In the genomic region with DNA sequence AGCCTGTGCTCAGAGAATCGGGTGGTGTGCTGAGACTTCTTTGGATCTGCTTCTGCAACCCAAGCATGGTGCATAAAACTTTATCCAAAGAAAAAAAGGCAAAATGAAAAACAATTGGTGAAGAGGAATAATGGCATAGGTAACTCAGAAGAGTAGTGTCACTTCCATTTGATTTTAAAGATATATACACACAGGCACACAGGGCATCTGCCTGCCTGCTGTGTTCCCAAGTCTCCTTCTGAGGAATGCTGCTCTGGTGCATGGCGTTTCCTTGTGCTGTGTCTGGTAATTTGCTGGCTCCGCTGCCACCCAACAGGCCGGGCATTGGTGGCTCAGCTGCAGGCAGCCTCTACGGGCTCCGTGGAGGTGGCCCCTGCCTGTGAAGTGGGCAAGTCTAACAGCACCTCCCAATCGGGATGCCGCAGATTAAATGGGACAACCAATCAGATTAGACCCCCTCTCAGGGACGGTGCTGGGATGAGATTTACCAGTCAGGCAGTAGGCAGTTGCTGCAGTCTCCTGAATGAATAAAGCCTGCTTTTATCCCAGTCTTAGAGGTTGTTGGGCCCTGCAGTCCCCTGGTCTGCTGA, we compare ENCODE assay signal across 9 cellular contexts.
A peak's percentile ranks its signal among the peaks of the same experiment; 100 is the strongest.
DNase-seq lines count a peak whose midpoint lies in the region; ATAC-seq and TF ChIP-seq lines count a peak whose summit lies in the region.
"Had no signal": no experiment of that assay in that cellular context is flagged by ENCODE, and none has a peak within 500 bp of the region (broad histone marks: within the 10 kb centered on the region; RNA-seq: fewer than 3 reads in every experiment).

No MANE protein-coding gene starts in this region.

- no peaks in the 10 kb centered on the region for H4K20me1 ChIP-seq in H9 (ENCODE audit: control insufficient read depth, insufficient read depth, insufficient read length)

- no peak overlapping the region for H2BK20ac ChIP-seq in H9 (ENCODE audit: low read depth, low read length, poor library complexity, severe bottlenecking)

- H4K8ac ChIP-seq in H9 (replicated peaks; ENCODE audit: insufficient read length, low read depth, low read length): no peak overlapping the region

- no peak overlapping the region for H4K5ac ChIP-seq in H9 (ENCODE audit: insufficient read length, low read depth, low read length)

- H2BK120ac ChIP-seq in H9 (ENCODE audit: low read depth, low read length, poor library complexity, severe bottlenecking): no peak overlapping the region

- H3K27ac Mint-ChIP-seq in H9 (no peak overlapping the region), nephron (peak overlapping the region; percentile 12 to 47 (median 21))
- no peak overlapping the region for H3K27ac Mint-ChIP-seq in activated CD4-positive, alpha-beta memory T cell treated with anti-CD3 and anti-CD28 coated beads for 36 hours
- no peak overlapping the region for H3K27ac Mint-ChIP-seq in CD4-positive, alpha-beta memory T cell
- H3K27ac Mint-ChIP-seq: naive thymus-derived CD4-positive, alpha-beta T cell had no signal

- H3K27me3 Mint-ChIP-seq in H9 (ENCODE audit: low read depth) (no peaks in the 10 kb centered on the region; the same call in 1 of the 2 replicates), nephron (ENCODE audit: low read depth) (peaks cover 13% of the 10 kb centered on the region)
- peaks cover 3% of the 10 kb centered on the region for H3K27me3 Mint-ChIP-seq in activated CD4-positive, alpha-beta memory T cell treated with anti-CD3 and anti-CD28 coated beads for 36 hours
- peaks cover 0 to 2% of the 10 kb centered on the region in 2 donors for H3K27me3 Mint-ChIP-seq in CD4-positive, alpha-beta memory T cell

- no peak overlapping the region for H3K14ac ChIP-seq in H9 (ENCODE audit: insufficient read depth, low read length)

- H3K4ac ChIP-seq in H9 (ENCODE audit: low read depth, low read length): no peak overlapping the region

- H2AFZ ChIP-seq in H9 (ENCODE audit: low read length): no peak overlapping the region

- H2BK5ac ChIP-seq in H9 (ENCODE audit: insufficient read length, low read length): no peak overlapping the region

- no peak overlapping the region for H3K4me2 ChIP-seq in H9 (ENCODE audit: insufficient read depth, insufficient read length, low read length)

- H3K23me2 ChIP-seq in H9 (ENCODE audit: insufficient read length, low read depth, low read length, poor library complexity, severe bottlenecking): no peaks in the 10 kb centered on the region

- H3K4me1 ChIP-seq in H9 (ENCODE audit: insufficient read depth, low read length): no peaks in the 10 kb centered on the region
- no peaks in the 10 kb centered on the region for H3K4me1 ChIP-seq in CD4-positive, alpha-beta memory T cell (ENCODE audit: insufficient read depth, low read length)

- H3K27me3 ChIP-seq in H9 (ENCODE audit: insufficient read depth, low read length): no peaks in the 10 kb centered on the region
- H3K27me3 ChIP-seq in CD4-positive, alpha-beta memory T cell (ENCODE audit: insufficient read depth, low read length): no peaks in the 10 kb centered on the region

- H3K79me1 ChIP-seq in H9 (ENCODE audit: insufficient read depth, low read depth, low read length, poor library complexity, severe bottlenecking): no peaks in the 10 kb centered on the region

- peaks cover 13% of the 10 kb centered on the region in 2 experiments for H3K4me1 Mint-ChIP-seq in H9
- H3K4me1 Mint-ChIP-seq in nephron: peaks cover 32% of the 10 kb centered on the region
- H3K4me1 Mint-ChIP-seq in activated CD4-positive, alpha-beta memory T cell treated with anti-CD3 and anti-CD28 coated beads for 36 hours (ENCODE audit: low read depth): peaks cover 5% of the 10 kb centered on the region
- H3K4me1 Mint-ChIP-seq in CD4-positive, alpha-beta memory T cell: peaks cover 0 to 5% (median 2%) of the 10 kb centered on the region in 4 donors

- H2BK15ac ChIP-seq in H9 (ENCODE audit: low read depth, low read length): no peak overlapping the region

- no peak overlapping the region for H3K56ac ChIP-seq in H9 (ENCODE audit: insufficient read length, low read depth, low read length)

- no peaks in the 10 kb centered on the region for H3K79me2 ChIP-seq in H9 (ENCODE audit: insufficient read depth, low read length)

- no peak overlapping the region for H2BK12ac ChIP-seq in H9 (ENCODE audit: insufficient read length, low read depth, low read length)

- no peak overlapping the region for H3K23ac ChIP-seq in H9 (ENCODE audit: insufficient read length, low read depth, low read length)

- POLR2A ChIA-PET in activated CD4-positive, alpha-beta memory T cell treated with anti-CD3 and anti-CD28 coated beads for 36 hours (lab: Charles Lee): no interaction called here
- POLR2A ChIA-PET in CD4-positive, alpha-beta memory T cell (lab: Charles Lee; ENCODE audit: partially characterized antibody): no interaction called here

- TF ChIP-seq CTCF in C4-2B (conservative IDR thresholded peaks at IDR 0.05) (0 out of 2 replicates have a peak, but pooled peaks have one; percentile 46), H9 (conservative IDR thresholded peaks at IDR 0.05) (no peak), nephron (IDR thresholded peaks at IDR 0.05; ENCODE audit: unreplicated experiment in 3 of 3) (no peak)

- CTCF ChIA-PET in activated CD4-positive, alpha-beta memory T cell treated with anti-CD3 and anti-CD28 coated beads for 36 hours (lab: Charles Lee): no interaction called here
- CTCF ChIA-PET in CD4-positive, alpha-beta memory T cell (lab: Charles Lee; ENCODE audit: partially characterized antibody): interaction anchor here (0.7 to 1.2 kb wide), 2 partner anchors 37 to 762 kb away, joined by 3 to 4 read pairs; no protein-coding TSS in a partner anchor

- H3K36me3 Mint-ChIP-seq in H9 (ENCODE audit: insufficient read depth in 1 of 3, low read depth in 3 of 3) (no peaks in the 10 kb centered on the region), nephron (ENCODE audit: low read depth) (no peaks in the 10 kb centered on the region)
- H3K36me3 Mint-ChIP-seq in activated CD4-positive, alpha-beta memory T cell treated with anti-CD3 and anti-CD28 coated beads for 36 hours: no peaks in the 10 kb centered on the region
- H3K36me3 Mint-ChIP-seq in CD4-positive, alpha-beta memory T cell: no peaks in the 10 kb centered on the region
- H3K36me3 Mint-ChIP-seq: naive thymus-derived CD4-positive, alpha-beta T cell had no signal

- intact Hi-C loops in activated CD4-positive, alpha-beta memory T cell treated with anti-CD3 and anti-CD28 coated beads for 36 hours (cut with micrococcal nuclease): loop anchor here (5.0 to 10.0 kb wide), 2 partner anchors 113 to 939 kb away; no protein-coding TSS in a partner anchor
- intact Hi-C loops in CD4-positive, alpha-beta memory T cell (cut with micrococcal nuclease): loop anchor here (5.0 to 10.0 kb wide), 3 partner anchors 111 to 1059 kb away; no protein-coding TSS in a partner anchor

- no peak overlapping the region for H3K9ac ChIP-seq in H9 (ENCODE audit: extremely low read depth, insufficient read length, low read length)

- DNase-seq in H9: peak; percentile 57
- DNase-seq in LoVo (ENCODE audit: low spot score): no peak
- no peak for DNase-seq in activated CD4-positive, alpha-beta memory T cell treated with anti-CD3 and anti-CD28 coated beads for 36 hours
- no peak for DNase-seq in CD4-positive, alpha-beta memory T cell

- no peak overlapping the region for H2AK5ac ChIP-seq in H9 (ENCODE audit: insufficient read length, low read length)

- no peak overlapping the region for H3K4me3 ChIP-seq in CD4-positive, alpha-beta memory T cell (ENCODE audit: low read length in 2 of 2)

- no peak overlapping the region for H3T11ph ChIP-seq in H9 (ENCODE audit: low read length)

- no CpG with 5 or more reads among the region's 9 CpGs for WGBS in H9 (ENCODE audit: extremely low coverage, insufficient read length, low lambda C conversion rate)

- no peaks in the 10 kb centered on the region for H3K36me3 ChIP-seq in CD4-positive, alpha-beta memory T cell (ENCODE audit: insufficient read depth, low read length)

- no peak overlapping the region for H3K18ac ChIP-seq in H9 (ENCODE audit: insufficient read length, low read depth, low read length)

- H3K4me3 Mint-ChIP-seq in H9: no peak overlapping the region
- H3K4me3 Mint-ChIP-seq in nephron: no peak overlapping the region
- no peak overlapping the region for H3K4me3 Mint-ChIP-seq in activated CD4-positive, alpha-beta memory T cell treated with anti-CD3 and anti-CD28 coated beads for 36 hours
- H3K4me3 Mint-ChIP-seq in CD4-positive, alpha-beta memory T cell: peak overlapping the region in 3 of 8 donors; percentile 18 to 52 (median 22)

- ATAC-seq in SK-N-SH treated with all-trans-retinoic acid at 6 μM for 48 hours (peak; percentile 35; the same call in 2 of the 3 replicates), HG03469 (IDR thresholded peaks at IDR 0.05; ENCODE audit: unreplicated experiment) (no peak)

- no peak overlapping the region for H4K91ac ChIP-seq in H9 (ENCODE audit: insufficient read length, low read depth, low read length)

- no peaks in the 10 kb centered on the region for H3K9me3 Mint-ChIP-seq in H9
- H3K9me3 Mint-ChIP-seq in nephron: peaks cover 5% of the 10 kb centered on the region
- no peaks in the 10 kb centered on the region for H3K9me3 Mint-ChIP-seq in activated CD4-positive, alpha-beta memory T cell treated with anti-CD3 and anti-CD28 coated beads for 36 hours
- no peaks in the 10 kb centered on the region for H3K9me3 Mint-ChIP-seq in CD4-positive, alpha-beta memory T cell

- H3K27ac ChIP-seq in C4-2B (peak overlapping the region; percentile 45), H9 (ENCODE audit: insufficient read length, low read depth, low read length) (no peak overlapping the region)
- H3K27ac ChIP-seq in CD4-positive, alpha-beta memory T cell (ENCODE audit: low read depth, low read length): no peak overlapping the region

- no peaks in the 10 kb centered on the region for H3K9me3 ChIP-seq in H9 (ENCODE audit: control insufficient read depth, low read depth, low read length)
- H3K9me3 ChIP-seq in CD4-positive, alpha-beta memory T cell (ENCODE audit: control insufficient read depth in 1 of 2, low read length in 2 of 2): no peaks in the 10 kb centered on the region

TF ChIP-seq in SK-N-SH treated with all-trans-retinoic acid at 6 μM for 48 hours, 23 proteins besides CTCF, POLR2A, EP300 and RAD21:
- no peak for TF ChIP-seq PPARA (CRISPR knock-in tag; IDR thresholded peaks at IDR 0.05; ENCODE audit: borderline replicate concordance)
- TF ChIP-seq RARB (CRISPR knock-in tag; IDR thresholded peaks at IDR 0.05): no peak
- TF ChIP-seq ZFP3 (CRISPR knock-in tag; IDR thresholded peaks at IDR 0.05): no peak
TF ChIP-seq in SK-N-SH treated with all-trans-retinoic acid at 6 μM for 48 hours: peak in this region for 0.

Comparison
In these comparisons a context has a peak if more than half of its experiments do, and no peak if none do; other contexts are left out.
1. H3K27ac Mint-ChIP-seq: peak in nephron (3 of 3); none in H9 (0 of 3), activated CD4-positive, alpha-beta memory T cell treated with anti-CD3 and anti-CD28 coated beads for 36 hours (single experiment) and CD4-positive, alpha-beta memory T cell (0 of 7).